8 cellular contexts compared by ENCODE assay signal in the genomic region with DNA sequence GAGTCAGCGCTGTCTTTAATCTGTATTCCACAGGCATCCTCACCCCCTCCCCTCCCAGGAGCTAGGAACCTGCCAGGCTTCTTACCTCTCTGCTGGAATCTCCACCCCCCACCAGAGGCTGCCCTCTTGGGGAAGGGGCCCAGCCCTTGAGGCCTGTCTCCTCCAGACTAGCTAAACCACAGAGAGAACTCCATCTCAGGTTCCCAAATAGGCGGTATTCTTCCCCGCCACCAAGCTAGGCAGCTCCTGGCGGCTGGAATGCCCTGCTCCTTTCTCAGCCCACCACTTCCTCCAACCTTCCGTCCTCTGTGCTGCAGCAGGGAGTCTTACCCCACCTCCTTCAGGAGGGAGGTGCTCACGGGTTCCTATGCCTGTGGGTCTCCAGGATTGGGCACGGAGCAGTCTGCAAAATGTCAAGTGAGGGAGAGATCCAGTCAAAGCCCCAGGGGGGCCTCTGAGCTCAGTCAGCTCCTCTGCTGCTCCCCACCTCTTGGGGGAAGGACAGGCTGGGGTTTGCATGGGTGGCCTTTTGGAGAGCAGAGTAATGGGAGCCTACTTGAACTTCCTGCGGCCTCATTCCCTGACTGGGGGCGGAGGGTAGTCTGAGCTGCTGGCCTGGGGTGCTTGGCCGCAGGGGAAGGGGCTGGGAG. TPM values are rescaled to one million over a fixed set of nuclear protein-coding genes. Genes with fewer than 3 reads are reported as not detected.
DNase-seq lines count a peak whose midpoint lies in the region; ATAC-seq and TF ChIP-seq lines count a peak whose summit lies in the region.

No MANE protein-coding gene starts in this region.

- ATAC-seq in HG03565 (IDR thresholded peaks at IDR 0.05; ENCODE audit: unreplicated experiment) = no peak

- H3K4me3 ChIP-seq in Peyer's patch (peak overlapping the region in 3 of 4 donors; percentile 1 to 65 (median 56)), fibroblast of villous mesenchyme (ENCODE audit: low read depth, low read length) (peak overlapping the region; percentile 50)

- TF ChIP-seq POLR2A in Peyer's patch (IDR thresholded peaks at IDR 0.05) = no peak

- H3K36me3 ChIP-seq in Peyer's patch = no peaks in the 10 kb centered on the region

- no peaks in the 10 kb centered on the region for H3K27me3 ChIP-seq in Peyer's patch

- no peaks in the 10 kb centered on the region for H3K9me3 ChIP-seq in Peyer's patch

- DNase-seq in NCI-H345 (lab: John Stamatoyannopoulos, UW) (peak; percentile 28), NCI-H345 treated with DMSO at 0.1 percent for 48 hours (lab: John Stamatoyannopoulos, UW; ENCODE audit: unreplicated experiment) (no peak), Peyer's patch (no peak), fibroblast of villous mesenchyme (ENCODE audit: low read depth) (peak; percentile 93), renal cortical epithelial cell (ENCODE audit: low read depth) (peak; percentile 67), OCI-M2 (lab: John Stamatoyannopoulos, UW; ENCODE audit: unreplicated experiment) (no peak), DMS153 treated with DMSO at 0.1 percent for 48 hours (lab: John Stamatoyannopoulos, UW; ENCODE audit: unreplicated experiment) (no peak)

- peak overlapping the region in 3 of 4 donors; percentile 45 to 77 (median 67) for H3K27ac ChIP-seq in Peyer's patch

- TF ChIP-seq CTCF in Peyer's patch (IDR thresholded peaks at IDR 0.05) (no peak), fibroblast of villous mesenchyme (IDR thresholded peaks at IDR 0.05; ENCODE audit: insufficient read depth, low read depth, low read length) (peak; percentile 66)

- H3K4me1 ChIP-seq in Peyer's patch = peaks cover 7 to 69% (median 15%) of the 10 kb centered on the region in 4 donors

RNA-seq across cellular contexts. Expression of a gene that starts 55.7 kb away (rescaled TPM):
- total RNA-seq in Peyer's patch = 100 to 1,000 TPM; 118 to 226 (median 185) TPM
- 92.0 and 128 TPM in 2 replicates for total RNA-seq in fibroblast of villous mesenchyme
- 43.9 and 53.0 TPM in 2 replicates for total RNA-seq in renal cortical epithelial cell

Comparison
In these comparisons a context has a peak if more than half of its experiments do, and no peak if none do; other contexts are left out.
1. DNase-seq: peak in NCI-H345 (single experiment), fibroblast of villous mesenchyme (single experiment) and renal cortical epithelial cell (single experiment); none in NCI-H345 treated with DMSO at 0.1 percent for 48 hours (single experiment), Peyer's patch (0 of 3), OCI-M2 (single experiment) and DMS153 treated with DMSO at 0.1 percent for 48 hours (single experiment).